In the genomic region with DNA sequence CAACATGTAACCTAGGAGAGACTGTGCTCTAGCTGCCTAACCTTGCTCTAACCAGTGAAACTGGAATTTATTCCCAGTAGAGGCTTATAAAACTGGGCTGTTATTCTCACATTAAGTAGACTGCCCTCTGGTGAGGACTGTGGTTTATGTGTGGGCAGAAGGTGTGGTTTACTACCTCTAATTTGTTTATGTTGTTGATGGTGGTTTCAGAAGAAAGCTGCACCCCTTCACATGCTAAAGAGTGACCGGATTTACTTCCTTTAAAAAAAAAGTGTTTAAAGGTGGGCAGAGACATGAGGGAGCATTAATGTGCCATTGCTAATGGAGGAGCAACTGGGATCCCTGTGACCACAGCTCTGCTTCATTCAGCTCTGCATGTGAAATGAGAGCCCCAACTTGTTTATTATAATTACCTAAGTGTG, we compare ENCODE assay signal across 8 cellular contexts.
A peak's percentile ranks its signal among the peaks of the same experiment; 100 is the strongest.
DNase-seq lines count a peak whose midpoint lies in the region; ATAC-seq and TF ChIP-seq lines count a peak whose summit lies in the region.

No MANE protein-coding gene starts in this region.

- DNase-seq in SIG-M5 treated with dmso at 0.1 percent for 504 hours (lab: John Stamatoyannopoulos, UW; ENCODE audit: unreplicated experiment): peak; percentile 52
- DNase-seq in SIG-M5 (lab: John Stamatoyannopoulos, UW): no peak
- DNase-seq in body of pancreas: peak in 3 of 4 donors; percentile 15 to 39 (median 30)
- DNase-seq in transverse colon: peak; percentile 39
- DNase-seq in sigmoid colon: no peak
- no peak for DNase-seq in stimulated activated naive CD8-positive, alpha-beta T cell treated with anti-CD3 and anti-CD28 coated beads, Interleukin-15, Interleukin-2, amounts not matched to agents 100 U/mL and 50 U/mL, for 24 hours
- no peak for DNase-seq in T-helper 17 cell

- H3K36me3 ChIP-seq in body of pancreas (replicated peaks in 1 of 2; ENCODE audit: insufficient read depth in 1 of 2, low read depth in 2 of 2) (no peaks in the 10 kb centered on the region), transverse colon (no peaks in the 10 kb centered on the region), sigmoid colon (no peaks in the 10 kb centered on the region)

- peak; percentile 91 for ATAC-seq in HG03354 (IDR thresholded peaks at IDR 0.05; ENCODE audit: poor library complexity, severe bottlenecking, unreplicated experiment)
- peak; percentile 53 for ATAC-seq in body of pancreas
- no peak for ATAC-seq in stimulated activated naive CD8-positive, alpha-beta T cell treated with anti-CD3 and anti-CD28 coated beads, Interleukin-15, Interleukin-2, amounts not matched to agents 100 U/mL and 50 U/mL, for 24 hours
- ATAC-seq in T-helper 17 cell: no peak

- no peaks in the 10 kb centered on the region for H3K36me3 Mint-ChIP-seq in T-helper 17 cell (ENCODE audit: low read depth)

- WGBS in body of pancreas, 2 donors: 45 to 50% methylated on average over 1 of the region's 1 CpG
- WGBS in transverse colon (ENCODE audit: low coverage in 1 of 2), 2 donors: 38% methylated on average over 1 of the region's 1 CpG; no CpG with 5 or more reads in 1 of the 2 donors
- 3 to 29% methylated on average over 1 of the region's 1 CpG for WGBS in sigmoid colon, 2 donors

- H3K27me3 ChIP-seq in body of pancreas (no peaks in the 10 kb centered on the region), transverse colon (no peaks in the 10 kb centered on the region), sigmoid colon (no peaks in the 10 kb centered on the region)

- peaks cover 16% of the 10 kb centered on the region for H3K27me3 Mint-ChIP-seq in T-helper 17 cell

- intact Hi-C loops in body of pancreas (cut with DNase I) (no loop called here), transverse colon (cut with DNase I; ENCODE audit: low total_unique reads) (no loop called here), sigmoid colon (cut with DNase I) (no loop called here)

- no peak overlapping the region for H3K4me3 Mint-ChIP-seq in T-helper 17 cell

- H3K27ac ChIP-seq in body of pancreas (peak overlapping the region; percentile 66 to 84 (median 75)), transverse colon (peak overlapping the region; percentile 72 to 86 (median 80)), sigmoid colon (peak overlapping the region in 1 of 4 donors; percentile 7)

- no peaks in the 10 kb centered on the region for H3K9me3 ChIP-seq in body of pancreas
- no peaks in the 10 kb centered on the region for H3K9me3 ChIP-seq in transverse colon
- H3K9me3 ChIP-seq in sigmoid colon: no peaks in the 10 kb centered on the region
- H3K9me3 ChIP-seq in T-helper 17 cell (ENCODE audit: control insufficient read depth, low read length, poor library complexity, severe bottlenecking): no peaks in the 10 kb centered on the region

- no peak overlapping the region for H3K27ac Mint-ChIP-seq in T-helper 17 cell

- no peak for TF ChIP-seq EP300 in transverse colon (IDR thresholded peaks at IDR 0.05; ENCODE audit: low read depth)
- no peak for TF ChIP-seq EP300 in sigmoid colon (IDR thresholded peaks at IDR 0.05)

- TF ChIP-seq CTCF in body of pancreas (IDR thresholded peaks at IDR 0.05): peak in 5 of 7 experiments; percentile 8 to 50 (median 43)
- peak in 3 of 5 experiments; percentile 21 to 47 (median 30) for TF ChIP-seq CTCF in transverse colon (IDR thresholded peaks at IDR 0.05)
- no peak for TF ChIP-seq CTCF in sigmoid colon (IDR thresholded peaks at IDR 0.05)

- peaks cover 42% of the 10 kb centered on the region for H3K4me1 ChIP-seq in body of pancreas
- peaks cover 8 to 39% (median 25%) of the 10 kb centered on the region in 4 donors for H3K4me1 ChIP-seq in transverse colon
- no peaks in the 10 kb centered on the region for H3K4me1 ChIP-seq in sigmoid colon

- H3K4me1 Mint-ChIP-seq in T-helper 17 cell: no peaks in the 10 kb centered on the region

- H3K4me3 ChIP-seq in body of pancreas (no peak overlapping the region), transverse colon (no peak overlapping the region), sigmoid colon (no peak overlapping the region)

- in situ Hi-C loops in transverse colon (cut with MboI; ENCODE audit: low pct_ligation_motif_present in 1 of 4, low pct_unique_long_range_greater_than_20kb in 1 of 4, low sequenced_read_pairs in 3 of 4): loop anchor here in 1 of 4 donors (25.0 kb wide), 1 partner anchor 272 kb away; a partner anchor contains a TSS

- no peak for TF ChIP-seq POLR2A in body of pancreas (IDR thresholded peaks at IDR 0.05)
- TF ChIP-seq POLR2A in transverse colon (IDR thresholded peaks at IDR 0.05): no peak
- TF ChIP-seq POLR2A in sigmoid colon (IDR thresholded peaks at IDR 0.05): no peak

Comparison
In these comparisons a context has a peak if more than half of its experiments do, and no peak if none do; other contexts are left out.
1. DNase-seq: peak in SIG-M5 treated with dmso at 0.1 percent for 504 hours (single experiment), body of pancreas (3 of 4) and transverse colon (single experiment); none in SIG-M5 (single experiment), sigmoid colon (single experiment), stimulated activated naive CD8-positive, alpha-beta T cell treated with anti-CD3 and anti-CD28 coated beads, Interleukin-15, Interleukin-2, amounts not matched to agents 100 U/mL and 50 U/mL, for 24 hours (single experiment) and T-helper 17 cell (0 of 3).
2. ATAC-seq: peak in HG03354 (single experiment) and body of pancreas (single experiment); none in stimulated activated naive CD8-positive, alpha-beta T cell treated with anti-CD3 and anti-CD28 coated beads, Interleukin-15, Interleukin-2, amounts not matched to agents 100 U/mL and 50 U/mL, for 24 hours (single experiment) and T-helper 17 cell (single experiment).
3. CTCF ChIP-seq: peak in body of pancreas (5 of 7) and transverse colon (3 of 5); none in sigmoid colon (0 of 4).